ENCODE assay signal across 8 cellular contexts in the genomic region with DNA sequence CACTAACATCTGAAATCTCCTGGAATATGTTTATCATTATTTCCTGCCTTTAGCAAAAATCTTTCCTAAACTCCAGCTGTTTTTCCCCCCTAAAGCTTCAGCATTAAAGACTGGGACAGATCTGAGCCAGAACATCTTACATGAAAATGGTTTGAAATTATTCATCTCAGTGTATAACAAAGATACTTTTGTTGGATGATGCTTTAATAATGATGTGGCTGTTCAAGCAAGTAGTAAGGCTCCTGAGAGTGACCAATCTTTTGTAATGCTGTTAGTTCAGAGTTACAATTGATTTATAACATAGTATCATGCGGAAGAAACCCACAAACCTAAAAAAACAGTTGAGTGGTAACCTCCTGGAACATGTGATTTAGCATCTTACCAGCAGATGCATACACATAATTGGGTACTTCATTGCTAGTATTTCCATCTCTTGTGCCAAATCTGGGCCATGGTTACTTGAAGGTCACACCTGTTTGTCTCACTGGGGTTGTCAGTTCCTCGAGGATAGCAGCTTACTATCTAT. TPM values are rescaled to one million over a fixed set of nuclear protein-coding genes. Genes with fewer than 3 reads are reported as not detected.
DNase-seq lines count a peak whose midpoint lies in the region; ATAC-seq, FAIRE-seq and TF ChIP-seq lines count a peak whose summit lies in the region.

No MANE protein-coding gene starts in this region.

- no peak for TF ChIP-seq RAD21 in H1 (IDR thresholded peaks at IDR 0.05 in 1 of 2, conservative IDR thresholded peaks at IDR 0.05 in 1 of 2; ENCODE audit: low read depth in 2 of 2, low read length in 2 of 2)

- H3K4me3 ChIP-seq in OCI-LY1 (ENCODE audit: low read depth, low read length, poor library complexity, severe bottlenecking) (peak overlapping the region; percentile 96), H1 (ENCODE audit: extremely low read depth in 1 of 4, insufficient read depth in 2 of 4, low read depth in 3 of 4, low read length in 4 of 4) (peak overlapping the region; percentile 86 to 97 (median 92); a peak in 6 of 8 replicates)

- no peak overlapping the region for H4K5ac ChIP-seq in H1 (ENCODE audit: insufficient read length, low read depth, low read length)

- no peak overlapping the region for H3K18ac ChIP-seq in H1 (ENCODE audit: extremely low read depth, low read length)

- no peaks in the 10 kb centered on the region for H3F3A ChIP-seq in OCI-LY1 (ENCODE audit: insufficient read depth, low read length)

- H3K9ac ChIP-seq in OCI-LY1 (ENCODE audit: low read length): peak overlapping the region; percentile 91
- H3K9ac ChIP-seq in H1 (replicated peaks in 1 of 4; ENCODE audit: extremely low read depth in 1 of 4, low read depth in 3 of 4, low read length in 3 of 4): no peak overlapping the region

- H3K14ac ChIP-seq in H1 (ENCODE audit: insufficient read length): no peak overlapping the region

- H3K4me2 ChIP-seq in OCI-LY1 (ENCODE audit: low read length) (peak overlapping the region; percentile 89), H1 (ENCODE audit: insufficient read depth in 1 of 2, low read depth in 2 of 2, low read length in 2 of 2) (peak overlapping the region; percentile 69 to 79)

- no peaks in the 10 kb centered on the region for H3K9me2 ChIP-seq in OCI-LY1 (ENCODE audit: low read depth, low read length)

- no peak overlapping the region for H3K23ac ChIP-seq in H1 (ENCODE audit: insufficient read length)

- FAIRE-seq in H1 (lab: Jason Lieb, UNC): no peak

- H3K79me1 ChIP-seq in H1 (ENCODE audit: low read depth, low read length): peaks cover 5% of the 10 kb centered on the region; the same call in 1 of the 2 replicates

- no peak for TF ChIP-seq POLR2A in H1 (IDR thresholded peaks at IDR 0.05; ENCODE audit: control extremely low read depth in 1 of 2, low read depth in 2 of 2, low read length in 2 of 2)

- H3K4ac ChIP-seq in H1 (replicated peaks; ENCODE audit: insufficient read length, low read depth, low read length): no peak overlapping the region

- H3K27ac ChIP-seq in OCI-LY1 (ENCODE audit: low read depth, low read length, poor library complexity, severe bottlenecking): peak overlapping the region; percentile 39
- H3K27ac ChIP-seq in H1 (ENCODE audit: low read depth, low read length): no peak overlapping the region

- H3K27me3 ChIP-seq in OCI-LY1 (ENCODE audit: insufficient read depth, low read length): no peaks in the 10 kb centered on the region
- H3K27me3 ChIP-seq in H1 (replicated peaks in 1 of 4; ENCODE audit: control insufficient read depth in 3 of 4, extremely low read depth in 1 of 4, insufficient read depth in 3 of 4, low read length in 3 of 4): no peaks in the 10 kb centered on the region

- CTCF ChIA-PET in H1 (lab: Charles Lee; ENCODE audit: partially characterized antibody): interaction anchor here (1.5 kb wide), 1 partner anchor 40 kb away, joined by 4 read pairs; no protein-coding TSS in a partner anchor

- ATAC-seq in HG02571 (IDR thresholded peaks at IDR 0.05; ENCODE audit: unreplicated experiment): no peak

- no peak overlapping the region for H2BK120ac ChIP-seq in H1 (replicated peaks; ENCODE audit: low read depth, low read length)

- DNase-seq in NCI-H1417 (lab: John Stamatoyannopoulos, UW) (peak; percentile 13 to 55 (median 19)), NCI-H1417 treated with DMSO at 0.1 percent for 48 hours (lab: John Stamatoyannopoulos, UW) (no peak), H1 (ENCODE audit: low read depth in 1 of 2, low spot score in 2 of 2) (no peak), retina (peak; percentile 12), cerebellar nuclear complex (lab: John Stamatoyannopoulos, UW) (no peak)
- DNase-seq in stimulated activated CD4-positive, alpha-beta T cell treated with anti-CD3 and anti-CD28 coated beads, Interleukin-2, amount 100 ng/mL, for 48 hours: no peak

- H4K8ac ChIP-seq in H1 (ENCODE audit: extremely low read depth, insufficient read depth, low read length): no peak overlapping the region

- TF ChIP-seq CTCF in OCI-LY1 (IDR thresholded peaks at IDR 0.05; ENCODE audit: low read length) (no peak), H1 (IDR thresholded peaks at IDR 0.05; ENCODE audit: control extremely low read depth in 1 of 3, insufficient read depth in 1 of 3, low read depth in 1 of 3, low read length in 3 of 3) (no peak)

- peaks cover 24% of the 10 kb centered on the region for H3K36me3 ChIP-seq in OCI-LY1 (ENCODE audit: insufficient read depth, low read length)
- no peaks in the 10 kb centered on the region for H3K36me3 ChIP-seq in H1 (ENCODE audit: control insufficient read depth in 2 of 4, insufficient read depth in 4 of 4, low read length in 3 of 4)

- no peak overlapping the region for H3K56ac ChIP-seq in H1 (replicated peaks; ENCODE audit: insufficient read length, low read depth, low read length)

- H3K4me1 ChIP-seq in OCI-LY1 (ENCODE audit: insufficient read depth, low read length, severe bottlenecking) (peaks cover 39% of the 10 kb centered on the region), H1 (replicated peaks in 1 of 4; ENCODE audit: control insufficient read depth in 3 of 4, insufficient read depth in 4 of 4, low read length in 3 of 4) (peaks cover 3 to 15% (median 6%) of the 10 kb centered on the region in 4 experiments; a peak in 4 of 7 replicates)

- 87% methylated on average over 2 of the region's 2 CpGs; no CpG with 5 or more reads in 1 of the 2 experiments for WGBS in H1 (ENCODE audit: extremely low coverage in 1 of 2, insufficient coverage in 1 of 2, insufficient read length in 1 of 2, insufficient replicate concordance in 2 of 2, low coverage in 1 of 2, low lambda C conversion rate in 2 of 2, missing lambda C conversion rate in 1 of 2), 2 experiments

- H3K23me2 ChIP-seq in H1 (ENCODE audit: low read depth, low read length): peaks cover 7% of the 10 kb centered on the region

- no peak overlapping the region for H2AK5ac ChIP-seq in H1 (ENCODE audit: low read depth, low read length)

- no peak overlapping the region for H2BK5ac ChIP-seq in H1 (ENCODE audit: low read depth, low read length)

- TF ChIP-seq EP300 in H1 (IDR thresholded peaks at IDR 0.05; ENCODE audit: borderline replicate concordance in 1 of 2, low read depth in 2 of 2, low read length in 2 of 2): no peak

- H2BK20ac ChIP-seq in H1 (ENCODE audit: low read length): no peak overlapping the region

- H3K79me2 ChIP-seq in OCI-LY1 (ENCODE audit: insufficient read depth, low read length) (peaks cover 61% of the 10 kb centered on the region), H1 (ENCODE audit: control insufficient read depth in 1 of 2, insufficient read depth in 2 of 2, low read length in 2 of 2) (peaks cover 13 to 74% of the 10 kb centered on the region in 2 experiments)

- no peak overlapping the region for H4K91ac ChIP-seq in H1 (replicated peaks; ENCODE audit: insufficient read length, low read length)

- no peak overlapping the region for H2AFZ ChIP-seq in OCI-LY1 (ENCODE audit: low read length)
- no peak overlapping the region for H2AFZ ChIP-seq in H1 (ENCODE audit: low read length)

- H3K9me3 ChIP-seq in OCI-LY1 (ENCODE audit: low read length): no peaks in the 10 kb centered on the region
- H3K9me3 ChIP-seq in H1 (ENCODE audit: insufficient read depth in 2 of 2, low read depth in 1 of 2, low read length in 1 of 2): no peaks in the 10 kb centered on the region

- H4K20me1 ChIP-seq in OCI-LY1 (ENCODE audit: insufficient read depth, low read length) (peaks cover 3% of the 10 kb centered on the region; the same call in 1 of the 2 replicates), H1 (replicated peaks in 1 of 2; ENCODE audit: control insufficient read depth in 1 of 2, insufficient read depth in 2 of 2, low read length in 2 of 2) (peaks cover 9 to 12% of the 10 kb centered on the region in 2 experiments)

- no peak overlapping the region for H2BK12ac ChIP-seq in H1 (ENCODE audit: low read depth, low read length)

- H2BK15ac ChIP-seq in H1 (ENCODE audit: low read length): no peak overlapping the region

- POLR2A ChIA-PET in H1 (lab: Charles Lee; ENCODE audit: partially characterized antibody): interaction anchor here (0.6 to 4.3 kb wide), 4 partner anchors 10 to 28 kb away, joined by 3 to 52 read pairs (median 6); no protein-coding TSS in a partner anchor

TF ChIP-seq in H1, 55 proteins besides CTCF, POLR2A, EP300 and RAD21 (continues in another document):
- TF ChIP-seq BCL11A (IDR thresholded peaks at IDR 0.05; ENCODE audit: low read depth in 2 of 2, low read length in 2 of 2) (no peak), CTBP2 (IDR thresholded peaks at IDR 0.05; ENCODE audit: borderline replicate concordance, insufficient read depth, insufficient read length, low read length) (no peak), FOSL1 (IDR thresholded peaks at IDR 0.05; ENCODE audit: insufficient read depth, low read depth, low read length) (no peak), CBX8 (IDR thresholded peaks at IDR 0.05; ENCODE audit: borderline replicate concordance, low read depth, low read length) (no peak), SAP30 (IDR thresholded peaks at IDR 0.05; ENCODE audit: insufficient read depth, insufficient replicate concordance, low read length) (no peak), NRF1 (IDR thresholded peaks at IDR 0.05; ENCODE audit: low read depth, low read length) (no peak)
- TF ChIP-seq, protein P1, sequence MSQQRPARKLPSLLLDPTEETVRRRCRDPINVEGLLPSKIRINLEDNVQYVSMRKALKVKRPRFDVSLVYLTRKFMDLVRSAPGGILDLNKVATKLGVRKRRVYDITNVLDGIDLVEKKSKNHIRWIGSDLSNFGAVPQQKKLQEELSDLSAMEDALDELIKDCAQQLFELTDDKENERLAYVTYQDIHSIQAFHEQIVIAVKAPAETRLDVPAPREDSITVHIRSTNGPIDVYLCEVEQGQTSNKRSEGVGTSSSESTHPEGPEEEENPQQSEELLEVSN (IDR thresholded peaks at IDR 0.05): no peak

RNA-seq across cellular contexts. Expression of gene BZW2, which starts 1.5 kb away (rescaled TPM):
- total RNA-seq in H1 (2021; fragmentation: NEBNext Ultra II Directional; extraction: Animal tissue kit (Norgen Biotek cat#: 25700)): 98.4 and 103 TPM in 2 replicates
- polyA plus RNA-seq in H1 (2011; rRNA removed): 26.0 and 32.3 TPM in 2 replicates
- 52.7 TPM for polyA plus RNA-seq in H1 (2011; cell fraction: cytosol; rRNA removed)
- 30.7 TPM for polyA plus RNA-seq in H1 (2011; cell fraction: nucleus; rRNA removed)
- 82.8 to 107 TPM (median 92.9 TPM) in 4 replicates for polyA plus RNA-seq in H1 (2012, experiment 1 of 2)
- 19.8 TPM for polyA plus RNA-seq in H1 (2012, experiment 2 of 2)
- polyA plus RNA-seq in H1 (2013, experiment 1 of 2): 84.6 TPM
- polyA plus RNA-seq in H1 (2013, experiment 2 of 2): 88.8 TPM
- 34.5 and 44.4 TPM in 2 replicates for polyA minus RNA-seq in H1 (2011; rRNA and poly(A)+ RNA removed)
- polyA minus RNA-seq in H1 (2011; cell fraction: cytosol; rRNA and poly(A)+ RNA removed): 39.7 TPM
- polyA minus RNA-seq in H1 (2011; cell fraction: nucleus; rRNA and poly(A)+ RNA removed): 31.1 TPM

RNA-seq across cellular contexts. Expression of gene ANKMY2, which starts 1.9 kb away (rescaled TPM):
- 9.3 and 9.6 TPM in 2 replicates for total RNA-seq in H1 (2021; fragmentation: NEBNext Ultra II Directional; extraction: Animal tissue kit (Norgen Biotek cat#: 25700))
- polyA plus RNA-seq in H1 (2011; rRNA removed): 3.8 and 5.2 TPM in 2 replicates
- 8.8 TPM for polyA plus RNA-seq in H1 (2011; cell fraction: cytosol; rRNA removed)
- 3.3 TPM for polyA plus RNA-seq in H1 (2011; cell fraction: nucleus; rRNA removed)
- 6.6 to 15.1 TPM (median 9.7 TPM) in 4 replicates for polyA plus RNA-seq in H1 (2012, experiment 1 of 2)
- polyA plus RNA-seq in H1 (2012, experiment 2 of 2): 0.77 TPM
- polyA plus RNA-seq in H1 (2013, experiment 1 of 2): 5.9 TPM
- polyA plus RNA-seq in H1 (2013, experiment 2 of 2): 6.8 TPM
- polyA minus RNA-seq in H1 (2011; rRNA and poly(A)+ RNA removed): 10.8 and 17.4 TPM in 2 replicates
- polyA minus RNA-seq in H1 (2011; cell fraction: cytosol; rRNA and poly(A)+ RNA removed): 4.1 TPM
- 7.4 TPM for polyA minus RNA-seq in H1 (2011; cell fraction: nucleus; rRNA and poly(A)+ RNA removed)

Comparison
In these comparisons a context has a peak if more than half of its experiments do, and no peak if none do; other contexts are left out.
1. DNase-seq: peak in NCI-H1417 (3 of 3) and retina (single experiment); none in NCI-H1417 treated with DMSO at 0.1 percent for 48 hours (single experiment), H1 (0 of 2), cerebellar nuclear complex (0 of 2) and stimulated activated CD4-positive, alpha-beta T cell treated with anti-CD3 and anti-CD28 coated beads, Interleukin-2, amount 100 ng/mL, for 48 hours (0 of 2).